Comparison of ENCODE assay signal across 8 cellular contexts in genomic region chr17:7045492-7046126, GRCh38. TPM values are rescaled to one million over a fixed set of nuclear protein-coding genes. Genes with fewer than 3 reads are reported as not detected.
DNase-seq lines count a peak whose midpoint lies in the region; ATAC-seq and TF ChIP-seq lines count a peak whose summit lies in the region.

No MANE protein-coding gene starts in this region.

- peak overlapping the region; percentile 86 for H3K27ac Mint-ChIP-seq in activated CD4-positive, alpha-beta T cell treated with anti-CD3 and anti-CD28 coated beads, Interleukin-2, amount 10 ng/mL, durations not matched to agents 7 days and 5 days
- H3K27ac Mint-ChIP-seq in naive thymus-derived CD8-positive, alpha-beta T cell: peak overlapping the region in 9 of 10 donors; percentile 81 to 96 (median 93)

- ATAC-seq in naive thymus-derived CD8-positive, alpha-beta T cell: peak; percentile 27 to 36
- ATAC-seq in HG03342 (IDR thresholded peaks at IDR 0.05; ENCODE audit: unreplicated experiment): no peak

- no peak for TF ChIP-seq POLR2A in erythroblast (IDR thresholded peaks at IDR 0.05; ENCODE audit: low read length)

- POLR2A ChIA-PET in AG04450 (lab: Yijun Ruan, JAX): interaction anchor here (0.9 to 1.4 kb wide), 2 partner anchors 174 to 251 kb away, joined by 4 to 8 read pairs; partner anchors contain the start of genes ACADVL and DLG4
- POLR2A ChIA-PET in activated CD4-positive, alpha-beta T cell treated with anti-CD3 and anti-CD28 coated beads, Interleukin-2, amount 10 ng/mL, durations not matched to agents 7 days and 5 days (lab: Charles Lee): interaction anchor here (1.7 kb wide), 1 partner anchor 174 kb away, joined by 5 read pairs; the partner anchor contains the start of genes ACADVL and DLG4
- POLR2A ChIA-PET in naive thymus-derived CD8-positive, alpha-beta T cell (lab: Charles Lee): interaction anchor here (0.9 to 7.1 kb wide), 18 partner anchors 10 to 787 kb away, joined by 3 to 83 read pairs (median 6); partner anchors contain the start of genes ACADVL, DLG4, PHF23 and RNASEK

- peak; percentile 80 for TF ChIP-seq CTCF in AG04450 (IDR thresholded peaks at IDR 0.05; ENCODE audit: low read depth, low read length)
- peak; percentile 56; the same call in 1 of the 3 replicates for TF ChIP-seq CTCF in GM12872 (IDR thresholded peaks at IDR 0.05; ENCODE audit: insufficient read depth, low read depth, low read length)

- peak; percentile 67 for DNase-seq in AG04450 (ENCODE audit: low read depth, low spot score)
- peak; percentile 45 for DNase-seq in NCI-H2227 (lab: John Stamatoyannopoulos, UW; ENCODE audit: unreplicated experiment)
- peak; percentile 75 for DNase-seq in activated CD4-positive, alpha-beta T cell treated with anti-CD3 and anti-CD28 coated beads, Interleukin-2, amount 10 ng/mL, durations not matched to agents 7 days and 5 days
- peak; percentile 72 to 83 for DNase-seq in erythroblast (lab: John Stamatoyannopoulos, UW)
- DNase-seq in naive thymus-derived CD8-positive, alpha-beta T cell: peak in 7 of 10 donors; percentile 31 to 75 (median 65)
- DNase-seq in SKM-1 treated with dmso at 0.1 percent for 144 hours (lab: John Stamatoyannopoulos, UW; ENCODE audit: unreplicated experiment): no peak

- CTCF ChIA-PET in AG04450 (lab: Charles Lee): interaction anchor here (0.6 to 11.2 kb wide), 54 partner anchors 8 to 544 kb away, joined by 3 to 250 read pairs (median 4); partner anchors contain the start of genes ACADVL, DLG4, NEURL4 and SLC16A13
- CTCF ChIA-PET in activated CD4-positive, alpha-beta T cell treated with anti-CD3 and anti-CD28 coated beads, Interleukin-2, amount 10 ng/mL, durations not matched to agents 7 days and 5 days (lab: Charles Lee): interaction anchor here (0.6 to 3.4 kb wide), 18 partner anchors 8 to 251 kb away, joined by 3 to 19 read pairs (median 8); partner anchors contain the start of genes ASGR1, BCL6B and SLC16A13

- H3K36me3 Mint-ChIP-seq in activated CD4-positive, alpha-beta T cell treated with anti-CD3 and anti-CD28 coated beads, Interleukin-2, amount 10 ng/mL, durations not matched to agents 7 days and 5 days (ENCODE audit: low read depth): no peaks in the 10 kb centered on the region
- no peaks in the 10 kb centered on the region for H3K36me3 Mint-ChIP-seq in naive thymus-derived CD8-positive, alpha-beta T cell

- H3K27me3 ChIP-seq in AG04450 (ENCODE audit: control insufficient read depth, insufficient read depth, low read length): peaks cover 36% of the 10 kb centered on the region

- no peak overlapping the region for H3K4me3 ChIP-seq in AG04450 (ENCODE audit: low read depth, low read length)

- no peaks in the 10 kb centered on the region; the same call in 1 of the 2 replicates for H3K9me3 ChIP-seq in AG04450 (ENCODE audit: control insufficient read depth, insufficient read depth, low read length)

- no peak overlapping the region for H3K27ac ChIP-seq in AG04450 (ENCODE audit: low read depth, low read length)

- no peaks in the 10 kb centered on the region for H3K9me3 Mint-ChIP-seq in activated CD4-positive, alpha-beta T cell treated with anti-CD3 and anti-CD28 coated beads, Interleukin-2, amount 10 ng/mL, durations not matched to agents 7 days and 5 days
- H3K9me3 Mint-ChIP-seq in naive thymus-derived CD8-positive, alpha-beta T cell: no peaks in the 10 kb centered on the region

- peak overlapping the region; percentile 69 for H3K4me3 Mint-ChIP-seq in activated CD4-positive, alpha-beta T cell treated with anti-CD3 and anti-CD28 coated beads, Interleukin-2, amount 10 ng/mL, durations not matched to agents 7 days and 5 days
- H3K4me3 Mint-ChIP-seq in naive thymus-derived CD8-positive, alpha-beta T cell: peak overlapping the region; percentile 81 to 95 (median 88)

- peaks cover 11% of the 10 kb centered on the region for H3K27me3 Mint-ChIP-seq in activated CD4-positive, alpha-beta T cell treated with anti-CD3 and anti-CD28 coated beads, Interleukin-2, amount 10 ng/mL, durations not matched to agents 7 days and 5 days
- H3K27me3 Mint-ChIP-seq in naive thymus-derived CD8-positive, alpha-beta T cell: peaks cover 0 to 2% (median 0%) of the 10 kb centered on the region in 5 donors

- peaks cover 31% of the 10 kb centered on the region for H3K4me1 Mint-ChIP-seq in activated CD4-positive, alpha-beta T cell treated with anti-CD3 and anti-CD28 coated beads, Interleukin-2, amount 10 ng/mL, durations not matched to agents 7 days and 5 days
- peaks cover 20 to 39% (median 38%) of the 10 kb centered on the region in 4 donors for H3K4me1 Mint-ChIP-seq in naive thymus-derived CD8-positive, alpha-beta T cell

RNA-seq across cellular contexts. Expression of gene SLC16A11, which starts 1.7 kb away (rescaled TPM):
- polyA plus RNA-seq in AG04450 (2011; rRNA removed): not detected in 2 replicates
- not detected in 2 replicates for polyA minus RNA-seq in AG04450 (2011; rRNA and poly(A)+ RNA removed)
- total RNA-seq in activated CD4-positive, alpha-beta T cell treated with anti-CD3 and anti-CD28 coated beads, Interleukin-2, amount 10 ng/mL, durations not matched to agents 7 days and 5 days: not detected
- 1 to 10 TPM; 2.8 to 3.5 TPM for total RNA-seq in naive thymus-derived CD8-positive, alpha-beta T cell
- polyA plus RNA-seq in naive thymus-derived CD8-positive, alpha-beta T cell: 1 to 10 TPM; 2.0 to 2.2 (median 2.0) TPM

RNA-seq across cellular contexts. Expression of gene SLC16A13, which starts 9.8 kb away (rescaled TPM):
- polyA plus RNA-seq in AG04450 (2011; rRNA removed): 1.5 and 1.7 TPM in 2 replicates
- polyA minus RNA-seq in AG04450 (2011; rRNA and poly(A)+ RNA removed): 1.8 and 2.4 TPM in 2 replicates
- 10 to 100 TPM; 18.0 to 19.1 TPM for total RNA-seq in activated CD4-positive, alpha-beta T cell treated with anti-CD3 and anti-CD28 coated beads, Interleukin-2, amount 10 ng/mL, durations not matched to agents 7 days and 5 days
- 10 to 100 TPM; 11.5 to 14.7 TPM for total RNA-seq in naive thymus-derived CD8-positive, alpha-beta T cell
- 1 to 10 TPM in 1 of 3 donors, under 1 TPM in 2; 0.93 to 1.2 (median 0.97) TPM for polyA plus RNA-seq in naive thymus-derived CD8-positive, alpha-beta T cell

RNA-seq across cellular contexts. Expression of gene BCL6B, which starts 22.8 kb away (rescaled TPM):
- 0.02 TPM in 1 of 2 replicates, not detected in the other for polyA plus RNA-seq in AG04450 (2011; rRNA removed)
- not detected in 2 replicates for polyA minus RNA-seq in AG04450 (2011; rRNA and poly(A)+ RNA removed)
- under 1 TPM; 0.40 TPM for total RNA-seq in activated CD4-positive, alpha-beta T cell treated with anti-CD3 and anti-CD28 coated beads, Interleukin-2, amount 10 ng/mL, durations not matched to agents 7 days and 5 days
- not detected for total RNA-seq in naive thymus-derived CD8-positive, alpha-beta T cell
- not detected for polyA plus RNA-seq in naive thymus-derived CD8-positive, alpha-beta T cell

RNA-seq across cellular contexts. Expression of gene RNASEK, which starts 33.2 kb away (rescaled TPM):
- polyA plus RNA-seq in AG04450 (2011; rRNA removed): 240 and 332 TPM in 2 replicates
- 85.9 and 117 TPM in 2 replicates for polyA minus RNA-seq in AG04450 (2011; rRNA and poly(A)+ RNA removed)
- 100 to 1,000 TPM; 134 to 170 TPM for total RNA-seq in activated CD4-positive, alpha-beta T cell treated with anti-CD3 and anti-CD28 coated beads, Interleukin-2, amount 10 ng/mL, durations not matched to agents 7 days and 5 days
- 100 to 1,000 TPM; 117 to 120 TPM for total RNA-seq in naive thymus-derived CD8-positive, alpha-beta T cell
- 100 to 1,000 TPM; 477 to 597 (median 559) TPM for polyA plus RNA-seq in naive thymus-derived CD8-positive, alpha-beta T cell

RNA-seq across cellular contexts. Expression of gene CLEC10A, which starts 34.4 kb away (rescaled TPM):
- not detected in 2 replicates for polyA plus RNA-seq in AG04450 (2011; rRNA removed)
- not detected in 2 replicates for polyA minus RNA-seq in AG04450 (2011; rRNA and poly(A)+ RNA removed)
- total RNA-seq in activated CD4-positive, alpha-beta T cell treated with anti-CD3 and anti-CD28 coated beads, Interleukin-2, amount 10 ng/mL, durations not matched to agents 7 days and 5 days: not detected
- total RNA-seq in naive thymus-derived CD8-positive, alpha-beta T cell: under 1 TPM; 0.49 to 0.93 TPM
- polyA plus RNA-seq in naive thymus-derived CD8-positive, alpha-beta T cell: under 1 TPM in 1 of 3 donors, not detected in 2; 0.13 TPM
